Comparison of ENCODE assay signal across 14 cellular contexts in the genomic region with DNA sequence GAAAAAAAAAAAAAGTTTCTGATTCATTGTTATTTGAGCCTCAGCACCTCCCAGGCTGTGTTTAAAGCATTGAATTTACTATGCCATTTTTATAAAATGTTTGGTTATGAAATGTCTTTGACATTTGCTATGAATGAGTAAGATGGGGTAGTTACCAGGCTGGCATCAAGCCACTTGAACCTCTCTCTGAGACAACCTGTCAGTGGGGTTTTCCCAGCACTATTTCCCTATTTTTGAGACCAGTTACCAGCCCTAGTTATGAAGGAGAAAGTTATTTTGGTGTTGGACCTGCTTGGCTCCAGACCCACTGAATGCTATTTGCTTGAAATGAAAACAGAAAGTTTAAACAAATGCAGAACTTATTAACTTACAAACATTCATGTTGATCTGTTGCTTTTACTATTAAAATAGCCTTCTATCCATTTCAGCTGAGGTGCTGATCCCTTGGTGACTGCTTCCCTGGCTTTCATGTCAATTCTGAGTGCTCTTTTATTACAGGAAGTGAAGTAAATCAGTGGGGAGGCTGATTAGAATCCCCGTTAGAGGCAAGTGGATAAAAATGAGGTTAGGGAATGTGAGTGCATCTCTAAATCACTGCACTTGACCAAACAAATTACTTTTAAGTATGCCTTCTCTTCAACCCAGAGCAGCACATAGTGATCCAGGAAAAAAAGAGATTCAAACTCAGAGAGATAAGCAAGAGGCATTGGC. TPM values are rescaled to one million over a fixed set of nuclear protein-coding genes. Genes with fewer than 3 reads are reported as not detected.
DNase-seq lines count a peak whose midpoint lies in the region; ATAC-seq and TF ChIP-seq lines count a peak whose summit lies in the region.
"Had no signal": no experiment of that assay in that cellular context is flagged by ENCODE, and none has a peak within 500 bp of the region (broad histone marks: within the 10 kb centered on the region; RNA-seq: fewer than 3 reads in every experiment).

No MANE protein-coding gene starts in this region.

- no peak overlapping the region for H3K4me3 ChIP-seq in fibroblast of lung (replicated peaks in 1 of 4; ENCODE audit: control extremely low read depth in 1 of 4, insufficient read depth in 1 of 4, low read depth in 3 of 4, low read length in 4 of 4)
- H3K4me3 ChIP-seq in stomach = no peak overlapping the region
- H3K4me3 ChIP-seq in endodermal cell (ENCODE audit: low read length) = no peak overlapping the region
- H3K4me3 ChIP-seq: ascending aorta; BLaER1 treated with 17β-estradiol and CSF1 and Interleukin-3, amounts not matched to agents 10 nM and 100 nM; gastrocnemius medialis had no signal

- no peak for TF ChIP-seq EP300 in stomach (IDR thresholded peaks at IDR 0.05)

- H3K27ac Mint-ChIP-seq in stimulated activated naive CD8-positive, alpha-beta T cell treated with anti-CD3 and anti-CD28 coated beads, Interleukin-15, amount 100 ng/mL, for 72 hours = no peak overlapping the region
- H3K27ac Mint-ChIP-seq in endodermal cell = no peak overlapping the region
- H3K27ac Mint-ChIP-seq: activated CD4-positive, alpha-beta memory T cell treated with anti-CD3 and anti-CD28 coated beads for 36 hours had no signal

- H3K9ac ChIP-seq in fibroblast of lung (ENCODE audit: insufficient read depth, low read length) (no peak overlapping the region), endodermal cell (ENCODE audit: extremely low read depth, low read length, poor library complexity, severe bottlenecking) (no peak overlapping the region)
- H3K9ac ChIP-seq: BLaER1 treated with 17β-estradiol and CSF1 and Interleukin-3, amounts not matched to agents 10 nM and 100 nM had no signal

- no peak for ATAC-seq in stimulated activated naive CD8-positive, alpha-beta T cell treated with anti-CD3 and anti-CD28 coated beads, Interleukin-15, Interleukin-2, amounts not matched to agents 100 U/mL and 50 U/mL, for 24 hours
- ATAC-seq in stimulated activated naive CD8-positive, alpha-beta T cell treated with anti-CD3 and anti-CD28 coated beads, Interleukin-15, amount 100 ng/mL, for 72 hours = no peak
- ATAC-seq: gastrocnemius medialis had no signal

- H3K4me1 Mint-ChIP-seq in stimulated activated naive CD8-positive, alpha-beta T cell treated with anti-CD3 and anti-CD28 coated beads, Interleukin-15, amount 100 ng/mL, for 72 hours = peaks cover 6% of the 10 kb centered on the region
- H3K4me1 Mint-ChIP-seq in endodermal cell = peaks cover 5% of the 10 kb centered on the region

- H3K9me3 ChIP-seq in fibroblast of lung (ENCODE audit: control insufficient read depth, insufficient read depth, low read depth, low read length) = no peaks in the 10 kb centered on the region
- no peaks in the 10 kb centered on the region for H3K9me3 ChIP-seq in stomach
- H3K9me3 ChIP-seq in endodermal cell (ENCODE audit: control insufficient read depth, low read length) = no peaks in the 10 kb centered on the region
- H3K9me3 ChIP-seq: ascending aorta, gastrocnemius medialis had no signal

- TF ChIP-seq POLR2A in stomach (IDR thresholded peaks at IDR 0.05) = no peak

- 0 to 9% (median 0%) methylated on average over 1 of the region's 1 CpG for WGBS in stomach, 5 donors
- 15% methylated on average over 1 of the region's 1 CpG; no CpG with 5 or more reads in 1 of the 2 experiments for WGBS in endodermal cell (ENCODE audit: insufficient coverage in 1 of 2, insufficient read length in 1 of 2), 2 experiments

- TF ChIP-seq CTCF in fibroblast of lung (conservative IDR thresholded peaks at IDR 0.05 in 1 of 2, IDR thresholded peaks at IDR 0.05 in 1 of 2; ENCODE audit: low read depth in 1 of 2, low read length in 2 of 2) (no peak), stomach (IDR thresholded peaks at IDR 0.05) (no peak), endodermal cell (conservative IDR thresholded peaks at IDR 0.05) (no peak)

- H3K36me3 ChIP-seq in fibroblast of lung (ENCODE audit: control insufficient read depth, insufficient read depth, low read length) = no peaks in the 10 kb centered on the region
- H3K36me3 ChIP-seq in stomach = no peaks in the 10 kb centered on the region
- H3K36me3 ChIP-seq in endodermal cell (ENCODE audit: control insufficient read depth, insufficient read depth, low read length) = no peaks in the 10 kb centered on the region
- H3K36me3 ChIP-seq: ascending aorta; BLaER1 treated with 17β-estradiol and CSF1 and Interleukin-3, amounts not matched to agents 10 nM and 100 nM; gastrocnemius medialis had no signal

- no peaks in the 10 kb centered on the region for H4K20me1 ChIP-seq in fibroblast of lung (ENCODE audit: control insufficient read depth, extremely low read depth, insufficient read depth, low read length)
- H4K20me1 ChIP-seq: BLaER1 treated with 17β-estradiol and CSF1 and Interleukin-3, amounts not matched to agents 10 nM and 100 nM had no signal

- H3K4me1 ChIP-seq in fibroblast of lung (ENCODE audit: control insufficient read depth, extremely low read depth, insufficient read depth, low read length) (peaks cover 3% of the 10 kb centered on the region), stomach (peaks cover 0 to 11% (median 3%) of the 10 kb centered on the region in 4 donors), endodermal cell (ENCODE audit: control insufficient read depth, insufficient read depth, low read length) (no peaks in the 10 kb centered on the region)
- H3K4me1 ChIP-seq: gastrocnemius medialis had no signal

- H3K36me3 Mint-ChIP-seq in endodermal cell (ENCODE audit: low read depth) = no peaks in the 10 kb centered on the region
- H3K36me3 Mint-ChIP-seq: activated CD4-positive, alpha-beta memory T cell treated with anti-CD3 and anti-CD28 coated beads for 36 hours had no signal

- H3K27ac ChIP-seq in fibroblast of lung (ENCODE audit: insufficient read depth, low read length) (no peak overlapping the region), stomach (no peak overlapping the region), endodermal cell (ENCODE audit: low read depth, low read length) (no peak overlapping the region)
- H3K27ac ChIP-seq: ascending aorta; BLaER1 treated with 17β-estradiol and CSF1 and Interleukin-3, amounts not matched to agents 10 nM and 100 nM; gastrocnemius medialis had no signal

- H3K27me3 ChIP-seq in fibroblast of lung (ENCODE audit: control insufficient read depth, insufficient read depth, low read length) (no peaks in the 10 kb centered on the region), stomach (no peaks in the 10 kb centered on the region), endodermal cell (ENCODE audit: control insufficient read depth, insufficient read depth, low read length, poor library complexity, severe bottlenecking) (no peaks in the 10 kb centered on the region)
- H3K27me3 ChIP-seq: ascending aorta; BLaER1 treated with 17β-estradiol and CSF1 and Interleukin-3, amounts not matched to agents 10 nM and 100 nM; gastrocnemius medialis had no signal

- no peaks in the 10 kb centered on the region for H3K79me2 ChIP-seq in fibroblast of lung (ENCODE audit: control insufficient read depth, insufficient read depth, low read length)

- intact Hi-C loops in stomach (cut with DNase I; ENCODE audit: low total_unique reads) = no loop called here

- H3K27me3 Mint-ChIP-seq in stimulated activated naive CD8-positive, alpha-beta T cell treated with anti-CD3 and anti-CD28 coated beads, Interleukin-15, amount 100 ng/mL, for 72 hours = peaks cover 11% of the 10 kb centered on the region
- no peaks in the 10 kb centered on the region for H3K27me3 Mint-ChIP-seq in endodermal cell (ENCODE audit: insufficient read depth)

- DNase-seq in stimulated activated naive CD8-positive, alpha-beta T cell treated with anti-CD3 and anti-CD28 coated beads, Interleukin-15, Interleukin-2, amounts not matched to agents 100 U/mL and 50 U/mL, for 24 hours = peak; percentile 9
- no peak for DNase-seq in stimulated activated naive CD8-positive, alpha-beta T cell treated with anti-CD3 and anti-CD28 coated beads, Interleukin-15, amount 100 ng/mL, for 72 hours
- DNase-seq in M059J (ENCODE audit: low read depth) = peak; percentile 55
- DNase-seq in fibroblast of lung (ENCODE audit: low read depth in 2 of 2) = peak; percentile 19 to 31
- no peak for DNase-seq in stomach
- DNase-seq in stimulated activated CD4-positive, alpha-beta T cell treated with anti-CD3 and anti-CD28 coated beads, Interleukin-12 subunit alpha, Interleukin-12 subunit beta, amount 100 ng/mL, for 4 hours = no peak
- no peak for DNase-seq in stimulated activated CD4-positive, alpha-beta T cell treated with anti-CD3 and anti-CD28 coated beads, Interleukin-4, amount 100 ng/mL, for 1 hour
- DNase-seq in endodermal cell = no peak
- DNase-seq: activated CD4-positive, alpha-beta memory T cell treated with anti-CD3 and anti-CD28 coated beads for 36 hours; gastrocnemius medialis; NCI-H1105; SIG-M5 had no signal

- no peak overlapping the region for H2AFZ ChIP-seq in fibroblast of lung (ENCODE audit: low read length)

- no peaks in the 10 kb centered on the region for H3K9me3 Mint-ChIP-seq in stimulated activated naive CD8-positive, alpha-beta T cell treated with anti-CD3 and anti-CD28 coated beads, Interleukin-15, amount 100 ng/mL, for 72 hours
- H3K9me3 Mint-ChIP-seq in endodermal cell = peaks cover 4% of the 10 kb centered on the region
- H3K9me3 Mint-ChIP-seq: activated CD4-positive, alpha-beta memory T cell treated with anti-CD3 and anti-CD28 coated beads for 36 hours had no signal

- H3K4me3 Mint-ChIP-seq in stimulated activated naive CD8-positive, alpha-beta T cell treated with anti-CD3 and anti-CD28 coated beads, Interleukin-15, amount 100 ng/mL, for 72 hours = no peak overlapping the region
- H3K4me3 Mint-ChIP-seq in endodermal cell = no peak overlapping the region
- H3K4me3 Mint-ChIP-seq: activated CD4-positive, alpha-beta memory T cell treated with anti-CD3 and anti-CD28 coated beads for 36 hours had no signal

- H3K4me2 ChIP-seq in fibroblast of lung (ENCODE audit: extremely low read depth, insufficient read depth, low read length) = no peak overlapping the region

RNA-seq across cellular contexts. Expression of a gene that starts 37.8 kb away (rescaled TPM):
- total RNA-seq in M059J (2014; rRNA removed; shearing (Covaris generic)) = 16.5 and 27.8 TPM in 2 replicates
- total RNA-seq in fibroblast of lung (5.8 and 6.7 TPM in 2 replicates), stomach (10 to 100 TPM in 2 of 5 donors, 1 to 10 TPM in 2, under 1 TPM in 1; 0.29 to 15.8 (median 9.8) TPM), endodermal cell (10 to 100 TPM; 16.5 to 25.7 TPM)
- polyA plus RNA-seq in fibroblast of lung (30.5 and 30.7 TPM in 2 replicates), stomach (10 to 100 TPM; 14.4 to 28.1 (median 19.0) TPM)
- 40.9 and 42.8 TPM in 2 replicates for polyA plus RNA-seq in fibroblast of lung (2012)
- polyA minus RNA-seq in fibroblast of lung (ENCODE audit: low replicate concordance) = 0.67 and 1.0 TPM in 2 replicates
- polyA plus RNA-seq in endodermal cell (2013, experiment 1 of 2) = 18.4 TPM
- 20.4 TPM for polyA plus RNA-seq in endodermal cell (2013, experiment 2 of 2)

Comparison
In these comparisons a context has a peak if more than half of its experiments do, and no peak if none do; other contexts are left out.
1. DNase-seq: peak in stimulated activated naive CD8-positive, alpha-beta T cell treated with anti-CD3 and anti-CD28 coated beads, Interleukin-15, Interleukin-2, amounts not matched to agents 100 U/mL and 50 U/mL, for 24 hours (single experiment), M059J (single experiment) and fibroblast of lung (2 of 2); none in stimulated activated naive CD8-positive, alpha-beta T cell treated with anti-CD3 and anti-CD28 coated beads, Interleukin-15, amount 100 ng/mL, for 72 hours (0 of 2), stomach (single experiment), stimulated activated CD4-positive, alpha-beta T cell treated with anti-CD3 and anti-CD28 coated beads, Interleukin-12 subunit alpha, Interleukin-12 subunit beta, amount 100 ng/mL, for 4 hours (single experiment), stimulated activated CD4-positive, alpha-beta T cell treated with anti-CD3 and anti-CD28 coated beads, Interleukin-4, amount 100 ng/mL, for 1 hour (single experiment) and endodermal cell (single experiment).